25 cellular contexts compared by ENCODE assay signal in genomic region chr10:14826430-14826829, GRCh38. TPM values are rescaled to one million over a fixed set of nuclear protein-coding genes. Genes with fewer than 3 reads are reported as not detected.
"Had no signal": no experiment of that assay in that cellular context is flagged by ENCODE, and none has a peak within 500 bp of the region (broad histone marks: within the 10 kb centered on the region; RNA-seq: fewer than 3 reads in every experiment).

No MANE protein-coding gene starts in this region.

- H3K27ac Mint-ChIP-seq: progenitor cell of endocrine pancreas had no signal

- DNase-seq: activated CD4-positive, alpha-beta T cell treated with anti-CD3 and anti-CD28 coated beads, Interleukin-2, amount 50 U/mL, for 1 hour; activated CD4-positive, CD25-positive, alpha-beta regulatory T cell treated with anti-CD3 and anti-CD28 coated beads, Interleukin-2, amount 50 U/mL, for 72 hours; activated CD8-positive, alpha-beta memory T cell treated with anti-CD3 and anti-CD28 coated beads, Interleukin-2, amount 50 U/mL, for 4 hours; activated effector memory CD4-positive, alpha-beta T cell treated with anti-CD3 and anti-CD28 coated beads, Interleukin-2, amount 50 U/mL, for 16 hours; activated naive CD4-positive, alpha-beta T cell treated with anti-CD3 and anti-CD28 coated beads, Interleukin-2, amount 50 U/mL, for 16 hours; activated T-cell treated with anti-CD3 and anti-CD28 coated beads, Interleukin-2, amount 50 U/mL, for 48 hours; cerebellar nuclear complex; cortex of kidney; effector CD8-positive, alpha-beta T cell; gastrocnemius medialis; head of caudate nucleus; left ventricle myocardium inferior; mammary epithelial cell; mucosa of descending colon; naive B cell; stomach; trophoblast cell had no signal

- H3K4me1 ChIP-seq: ascending aorta, gastrocnemius medialis, right atrium auricular region, vagina had no signal

- H3K36me3 ChIP-seq: ascending aorta, gastrocnemius medialis, left ventricle myocardium inferior, right atrium auricular region, stomach, vagina had no signal

- H3K4me3 Mint-ChIP-seq: naive B cell, neural crest cell had no signal

- ATAC-seq: esophagus mucosa, gastrocnemius medialis, mucosa of descending colon had no signal

- H3K9me3 ChIP-seq: ascending aorta, gastrocnemius medialis, left ventricle myocardium inferior, mucosa of descending colon, right atrium auricular region, stomach, vagina had no signal

- H3K27ac ChIP-seq: ascending aorta, gastrocnemius medialis, left ventricle myocardium inferior, right atrium auricular region, stomach, vagina, VCaP had no signal

- H3K4me3 ChIP-seq: ascending aorta, gastrocnemius medialis, left ventricle myocardium inferior, mucosa of descending colon, right atrium auricular region, stomach, vagina had no signal

- H3K36me3 Mint-ChIP-seq: naive B cell had no signal

- H3K27me3 ChIP-seq: ascending aorta, gastrocnemius medialis, right atrium auricular region, stomach, vagina had no signal

- H3K9me3 Mint-ChIP-seq: naive B cell, neural crest cell had no signal

RNA-seq across cellular contexts. Expression of gene CDNF, which starts 11.4 kb away (rescaled TPM):
- total RNA-seq: ascending aorta, kidney epithelial cell had no signal

RNA-seq across cellular contexts. Expression of gene SUV39H2, which starts 52.2 kb away (rescaled TPM):
- total RNA-seq: ascending aorta had no signal
